In genomic region chr3:179027326-179027900, GRCh38 we compare ENCODE assay signal across 10 cellular contexts. TPM values are rescaled to one million over a fixed set of nuclear protein-coding genes. Genes with fewer than 3 reads are reported as not detected.
DNase-seq lines count a peak whose midpoint lies in the region; ATAC-seq lines count a peak whose summit lies in the region.
"Had no signal": no experiment of that assay in that cellular context is flagged by ENCODE, and none has a peak within 500 bp of the region (broad histone marks: within the 10 kb centered on the region; RNA-seq: fewer than 3 reads in every experiment).

No MANE protein-coding gene starts in this region.

- DNase-seq in activated CD4-positive, alpha-beta memory T cell treated with anti-CD3 and anti-CD28 coated beads for 36 hours = peak; percentile 34
- DNase-seq in activated CD4-positive, alpha-beta memory T cell treated with anti-CD3 and anti-CD28 coated beads, Interleukin-2, amount 10 ng/mL, durations not matched to agents 7 days and 5 days = no peak
- DNase-seq in T1000 (lab: John Stamatoyannopoulos, UW) (peak; percentile 2), sciatic nerve (ENCODE audit: low spot score) (peak; percentile 65), HCEC 1CT (no peak)
- DNase-seq: effector CD8-positive, alpha-beta T cell had no signal

- H3K27ac ChIP-seq in cingulate gyrus (ENCODE audit: low read depth, low read length) = peak overlapping the region; percentile 10

- peak; percentile 90 for ATAC-seq in sciatic nerve
- ATAC-seq in HG03097 (IDR thresholded peaks at IDR 0.05; ENCODE audit: low FRiP score, unreplicated experiment) = no peak
- no peak for ATAC-seq in GM19397 (IDR thresholded peaks at IDR 0.05; ENCODE audit: unreplicated experiment)

- H3K36me3 Mint-ChIP-seq in activated CD4-positive, alpha-beta memory T cell treated with anti-CD3 and anti-CD28 coated beads for 36 hours = peaks cover 5% of the 10 kb centered on the region
- peaks cover 20% of the 10 kb centered on the region for H3K36me3 Mint-ChIP-seq in activated CD4-positive, alpha-beta memory T cell treated with anti-CD3 and anti-CD28 coated beads, Interleukin-2, amount 10 ng/mL, durations not matched to agents 7 days and 5 days (ENCODE audit: low read depth)

- POLR2A ChIA-PET in activated CD4-positive, alpha-beta memory T cell treated with anti-CD3 and anti-CD28 coated beads for 36 hours (lab: Charles Lee) = no interaction called here
- POLR2A ChIA-PET in activated CD4-positive, alpha-beta memory T cell treated with anti-CD3 and anti-CD28 coated beads, Interleukin-2, amount 10 ng/mL, durations not matched to agents 7 days and 5 days (lab: Charles Lee) = interaction anchor here (1.4 kb wide), 1 partner anchor 46 kb away, joined by 3 read pairs; no protein-coding TSS in a partner anchor

- CTCF ChIA-PET in activated CD4-positive, alpha-beta memory T cell treated with anti-CD3 and anti-CD28 coated beads for 36 hours (lab: Charles Lee) = interaction anchor here (1.0 kb wide), 1 partner anchor 121 kb away, joined by 3 read pairs; no protein-coding TSS in a partner anchor
- CTCF ChIA-PET in activated CD4-positive, alpha-beta memory T cell treated with anti-CD3 and anti-CD28 coated beads, Interleukin-2, amount 10 ng/mL, durations not matched to agents 7 days and 5 days (lab: Charles Lee) = interaction anchor here (0.7 to 1.3 kb wide), 2 partner anchors 11 to 22 kb away, joined by 3 read pairs; no protein-coding TSS in a partner anchor

- no peak overlapping the region for H3K4me3 Mint-ChIP-seq in activated CD4-positive, alpha-beta memory T cell treated with anti-CD3 and anti-CD28 coated beads for 36 hours
- H3K4me3 Mint-ChIP-seq in activated CD4-positive, alpha-beta memory T cell treated with anti-CD3 and anti-CD28 coated beads, Interleukin-2, amount 10 ng/mL, durations not matched to agents 7 days and 5 days = no peak overlapping the region

- H3K4me1 Mint-ChIP-seq in activated CD4-positive, alpha-beta memory T cell treated with anti-CD3 and anti-CD28 coated beads for 36 hours (ENCODE audit: low read depth) = peaks cover 24% of the 10 kb centered on the region
- H3K4me1 Mint-ChIP-seq in activated CD4-positive, alpha-beta memory T cell treated with anti-CD3 and anti-CD28 coated beads, Interleukin-2, amount 10 ng/mL, durations not matched to agents 7 days and 5 days = peaks cover 5% of the 10 kb centered on the region

- H3K27ac Mint-ChIP-seq in activated CD4-positive, alpha-beta memory T cell treated with anti-CD3 and anti-CD28 coated beads for 36 hours = peak overlapping the region; percentile 29
- H3K27ac Mint-ChIP-seq in activated CD4-positive, alpha-beta memory T cell treated with anti-CD3 and anti-CD28 coated beads, Interleukin-2, amount 10 ng/mL, durations not matched to agents 7 days and 5 days = no peak overlapping the region
- H3K27ac Mint-ChIP-seq: activated T-helper 2 cell treated with anti-CD3 and anti-CD28 coated beads, Interferon-gamma antibody, Interleukin-2, Interleukin-4, amounts not matched to agents 10 μg/mL and 5 μg/mL and 100 μg/mL, durations not matched to agents 14 hours and 24 hours and 36 hours had no signal

- intact Hi-C loops in activated CD4-positive, alpha-beta memory T cell treated with anti-CD3 and anti-CD28 coated beads for 36 hours (cut with micrococcal nuclease) = loop anchor here (10.0 kb wide), 1 partner anchor 1887 kb away; the partner anchor contains the start of gene FXR1
- intact Hi-C loops in sciatic nerve (cut with DNase I) = no loop called here

- H3K9me3 Mint-ChIP-seq in activated CD4-positive, alpha-beta memory T cell treated with anti-CD3 and anti-CD28 coated beads for 36 hours = no peaks in the 10 kb centered on the region
- no peaks in the 10 kb centered on the region for H3K9me3 Mint-ChIP-seq in activated CD4-positive, alpha-beta memory T cell treated with anti-CD3 and anti-CD28 coated beads, Interleukin-2, amount 10 ng/mL, durations not matched to agents 7 days and 5 days
- H3K9me3 Mint-ChIP-seq: activated T-helper 2 cell treated with anti-CD3 and anti-CD28 coated beads, Interferon-gamma antibody, Interleukin-2, Interleukin-4, amounts not matched to agents 10 μg/mL and 5 μg/mL and 100 μg/mL, durations not matched to agents 14 hours and 24 hours and 36 hours had no signal

- H3K27me3 Mint-ChIP-seq in activated CD4-positive, alpha-beta memory T cell treated with anti-CD3 and anti-CD28 coated beads for 36 hours = no peaks in the 10 kb centered on the region
- H3K27me3 Mint-ChIP-seq in activated CD4-positive, alpha-beta memory T cell treated with anti-CD3 and anti-CD28 coated beads, Interleukin-2, amount 10 ng/mL, durations not matched to agents 7 days and 5 days = no peaks in the 10 kb centered on the region

RNA-seq across cellular contexts. Expression of gene ZMAT3, which starts 44.2 kb away (rescaled TPM):
- total RNA-seq in activated CD4-positive, alpha-beta memory T cell treated with anti-CD3 and anti-CD28 coated beads for 36 hours = 1 to 10 TPM; 9.0 TPM
- 10 to 100 TPM; 12.3 to 13.9 TPM for total RNA-seq in activated CD4-positive, alpha-beta memory T cell treated with anti-CD3 and anti-CD28 coated beads, Interleukin-2, amount 10 ng/mL, durations not matched to agents 7 days and 5 days
- 19.9 TPM for total RNA-seq in sciatic nerve

Comparison
In these comparisons a context has a peak if more than half of its experiments do, and no peak if none do; other contexts are left out.
1. DNase-seq: peak in activated CD4-positive, alpha-beta memory T cell treated with anti-CD3 and anti-CD28 coated beads for 36 hours (single experiment), T1000 (single experiment) and sciatic nerve (single experiment); none in activated CD4-positive, alpha-beta memory T cell treated with anti-CD3 and anti-CD28 coated beads, Interleukin-2, amount 10 ng/mL, durations not matched to agents 7 days and 5 days (single experiment) and HCEC 1CT (single experiment).